Comparison of ENCODE assay signal across 28 cellular contexts in genomic region chr1:39656416-39656815, GRCh38. TPM values are rescaled to one million over a fixed set of nuclear protein-coding genes. Genes with fewer than 3 reads are reported as not detected.
DNase-seq lines count a peak whose midpoint lies in the region; ATAC-seq and TF ChIP-seq lines count a peak whose summit lies in the region.
"Had no signal": no experiment of that assay in that cellular context is flagged by ENCODE, and none has a peak within 500 bp of the region (broad histone marks: within the 10 kb centered on the region; RNA-seq: fewer than 3 reads in every experiment).

No MANE protein-coding gene starts in this region.

- DNase-seq in BE2C (peak; percentile 87), G401 (ENCODE audit: low spot score) (peak; percentile 62), left kidney (ENCODE audit: low read depth, low spot score) (peak; percentile 61), NAMALWA (ENCODE audit: low spot score) (no peak), heart right ventricle (no peak)
- DNase-seq: 8988T; ACHN; CD4-positive, alpha-beta T cell; GDM1; GOT3; HFFc6; MM.1S; NCI-H1092; NCI-H1436; NCI-H2029 treated with DMSO at 0.1 percent for 48 hours; NCI-H2227 treated with DMSO at 0.1 percent for 48 hours; NCI-H526 treated with DMSO at 0.1 percent for 48 hours; Right ventricle myocardium superior; RPMI8226 had no signal

- in situ Hi-C loops in G401 (cut with HindIII; ENCODE audit: low sequenced_read_pairs), result no loop called here

- no peaks in the 10 kb centered on the region for H3K27me3 ChIP-seq in BE2C
- peaks cover 0 to 11% (median 0%) of the 10 kb centered on the region in 7 donors for H3K27me3 ChIP-seq in heart right ventricle

- peak; percentile 16; the same call in 1 of the 3 replicates for ATAC-seq in SK-N-SH treated with all-trans-retinoic acid at 6 μM for 48 hours
- ATAC-seq in GM19452 (IDR thresholded peaks at IDR 0.05; ENCODE audit: unreplicated experiment), result no peak
- ATAC-seq in heart right ventricle, result no peak
- ATAC-seq: GM12878 had no signal

- peak overlapping the region; percentile 70 for H3K4me3 ChIP-seq in BE2C (ENCODE audit: low read depth, low read length)
- H3K4me3 ChIP-seq in heart right ventricle, result no peak overlapping the region
- H3K4me3 ChIP-seq: GM12878, HAP-1, SJSA1 had no signal

- no peak for TF ChIP-seq CTCF in BE2C (IDR thresholded peaks at IDR 0.05; ENCODE audit: low read depth, low read length)
- TF ChIP-seq CTCF in heart right ventricle (IDR thresholded peaks at IDR 0.05), result no peak

- intact Hi-C loops in heart right ventricle (cut with DNase I), result loop anchor here in 1 of 10 donors (5.0 kb wide), 1 partner anchor 66 kb away; no protein-coding TSS in a partner anchor

- H3K36me3 ChIP-seq in BE2C, result peaks cover 4% of the 10 kb centered on the region; the same call in 1 of the 2 replicates
- peaks cover 0 to 10% (median 0%) of the 10 kb centered on the region in 9 donors for H3K36me3 ChIP-seq in heart right ventricle
- H3K36me3 ChIP-seq: HAP-1, SJSA1 had no signal

- H3K9me3 ChIP-seq in BE2C (no peaks in the 10 kb centered on the region), heart right ventricle (no peaks in the 10 kb centered on the region)
- H3K9me3 ChIP-seq: HAP-1, SJSA1 had no signal

- WGBS in heart right ventricle, 2 donors, result 83 to 86% methylated on average over 2 of the region's 2 CpGs

- H3K4me1 ChIP-seq in BE2C (peaks cover 25% of the 10 kb centered on the region), heart right ventricle (peaks cover 7 to 45% (median 22%) of the 10 kb centered on the region in 9 donors)

- H3K27ac ChIP-seq in heart right ventricle, result no peak overlapping the region
- H3K27ac ChIP-seq: KMS-11, SJSA1 had no signal

TF ChIP-seq in SK-N-SH treated with all-trans-retinoic acid at 6 μM for 48 hours, 23 proteins besides CTCF, POLR2A, EP300 and RAD21 (continues in another document):
- TF ChIP-seq RARB (CRISPR knock-in tag; IDR thresholded peaks at IDR 0.05) (no peak), SNAI2 (CRISPR knock-in tag; IDR thresholded peaks at IDR 0.05) (0 out of 2 replicates have a peak, but pooled peaks have one; percentile 58), ZFP30 (CRISPR knock-in tag; IDR thresholded peaks at IDR 0.05) (no peak), CSDC2 (CRISPR knock-in tag; IDR thresholded peaks at IDR 0.05) (no peak), ZNF70 (CRISPR knock-in tag; IDR thresholded peaks at IDR 0.05) (no peak), PATZ1 (CRISPR knock-in tag; IDR thresholded peaks at IDR 0.05; ENCODE audit: borderline replicate concordance) (no peak), CREB5 (CRISPR knock-in tag; IDR thresholded peaks at IDR 0.05; ENCODE audit: low read depth) (no peak), CSRNP3 (CRISPR knock-in tag; IDR thresholded peaks at IDR 0.05) (0 out of 2 replicates have a peak, but pooled peaks have one; percentile 11), ESRRG (CRISPR knock-in tag; IDR thresholded peaks at IDR 0.05) (no peak), ARNTL (CRISPR knock-in tag; IDR thresholded peaks at IDR 0.05; ENCODE audit: borderline replicate concordance, low read depth) (no peak), TOX (CRISPR knock-in tag; IDR thresholded peaks at IDR 0.05; ENCODE audit: borderline replicate concordance) (no peak), ZNF565 (CRISPR knock-in tag; conservative IDR thresholded peaks at IDR 0.05; ENCODE audit: low read depth) (no peak), ZNF8 (CRISPR knock-in tag; IDR thresholded peaks at IDR 0.05) (no peak), POU6F1 (CRISPR knock-in tag; IDR thresholded peaks at IDR 0.05; ENCODE audit: borderline replicate concordance, low read depth) (no peak), ZFP3 (CRISPR knock-in tag; IDR thresholded peaks at IDR 0.05) (no peak), GLIS3 (CRISPR knock-in tag; IDR thresholded peaks at IDR 0.05) (0 out of 2 replicates have a peak, but pooled peaks have one; percentile 48), OSR1 (CRISPR knock-in tag; IDR thresholded peaks at IDR 0.05) (no peak), ZC3H10 (CRISPR knock-in tag; IDR thresholded peaks at IDR 0.05) (no peak), ISL1 (CRISPR knock-in tag; IDR thresholded peaks at IDR 0.05) (no peak), BACH2 (CRISPR knock-in tag; IDR thresholded peaks at IDR 0.05; ENCODE audit: borderline replicate concordance) (no peak)

RNA-seq across cellular contexts. Expression of gene NT5C1A, which starts 15.5 kb away (rescaled TPM):
- 4.8 TPM for polyA plus RNA-seq in BE2C (2012; ENCODE audit: insufficient read depth, insufficient read length, low read depth)
- total RNA-seq in G401 (2014; rRNA removed; shearing (Covaris generic)), result not detected in 2 replicates
- 10 to 100 TPM; 12.1 to 59.2 (median 29.5) TPM for total RNA-seq in heart right ventricle
- under 1 TPM; 0.68 to 0.80 TPM for polyA plus RNA-seq in heart right ventricle
- total RNA-seq: HFFc6, NCI-H460, SJSA1 had no signal
- polyA plus RNA-seq: BJ, IgD-negative memory B cell had no signal

RNA-seq across cellular contexts. Expression of gene HEYL, which starts 17.0 kb away (rescaled TPM):
- not detected for polyA plus RNA-seq in BE2C (2012; ENCODE audit: insufficient read depth, insufficient read length, low read depth)
- total RNA-seq in G401 (2014; rRNA removed; shearing (Covaris generic)), result 0.07 and 1.2 TPM in 2 replicates
- 10 to 100 TPM; 11.5 to 27.5 (median 14.3) TPM for total RNA-seq in heart right ventricle
- 10 to 100 TPM; 12.8 to 25.1 TPM for polyA plus RNA-seq in heart right ventricle
- total RNA-seq: HFFc6 had no signal
- polyA plus RNA-seq: IgD-negative memory B cell had no signal

RNA-seq across cellular contexts. Expression of gene HPCAL4, which starts 34.8 kb away (rescaled TPM):
- polyA plus RNA-seq in BE2C (2012; ENCODE audit: insufficient read depth, insufficient read length, low read depth), result 2.5 TPM
- 0.62 and 1.9 TPM in 2 replicates for total RNA-seq in G401 (2014; rRNA removed; shearing (Covaris generic))
- 1 to 10 TPM in 1 of 10 donors, under 1 TPM in 9; 0.07 to 3.7 (median 0.19) TPM for total RNA-seq in heart right ventricle
- under 1 TPM; 0.39 to 0.51 TPM for polyA plus RNA-seq in heart right ventricle
- total RNA-seq: HFFc6 had no signal
- polyA plus RNA-seq: BJ had no signal

Comparison
In these comparisons a context has a peak if more than half of its experiments do, and no peak if none do; other contexts are left out.
1. DNase-seq: peak in BE2C (single experiment), G401 (single experiment) and left kidney (single experiment); none in NAMALWA (single experiment) and heart right ventricle (0 of 2).
2. RNA of gene NT5C1A, which starts 15.5 kb away (total RNA-seq): 12.1 to 59.2 TPM in heart right ventricle; not detected in G401; every median in the first group is over 10 times any median in the second.